Comparison of ENCODE assay signal across 1 cellular context in genomic region chr7:1175967-1176851, GRCh38.
TF ChIP-seq lines count a peak whose summit lies in the region.

No MANE protein-coding gene starts in this region.

TF ChIP-seq in GM12878, 131 proteins besides CTCF, POLR2A, EP300 and RAD21 (continued from another document and continues in another):
- TF ChIP-seq MTA2 (IDR thresholded peaks at IDR 0.05; ENCODE audit: low read depth) (no peak), HCFC1 (IDR thresholded peaks at IDR 0.05; ENCODE audit: low read length) (no peak), BCL11A (IDR thresholded peaks at IDR 0.05; ENCODE audit: low read depth, low read length) (no peak), MTA3 (IDR thresholded peaks at IDR 0.05; ENCODE audit: borderline replicate concordance, low read length) (no peak), NR2C1 (IDR thresholded peaks at IDR 0.05) (peak; percentile 50), CREM (IDR thresholded peaks at IDR 0.05; ENCODE audit: low read depth) (0 out of 2 replicates have a peak, but pooled peaks have one; percentile 19), SUPT20H (IDR thresholded peaks at IDR 0.05; ENCODE audit: borderline replicate concordance, control insufficient read depth, low read depth, low read length) (no peak), USF1 (IDR thresholded peaks at IDR 0.05; ENCODE audit: borderline replicate concordance, extremely low read length, insufficient read depth, low read depth, low read length) (no peak), TCF3 (IDR thresholded peaks at IDR 0.05; ENCODE audit: borderline replicate concordance, insufficient read depth, low read depth, low read length) (no peak), SMAD1 (IDR thresholded peaks at IDR 0.05; ENCODE audit: low read depth, partially characterized antibody) (no peak), NRF1 (conservative IDR thresholded peaks at IDR 0.05; ENCODE audit: low read depth, low read length) (no peak), SREBF2 (IDR thresholded peaks at IDR 0.05; ENCODE audit: low read length) (no peak), CBX5 (IDR thresholded peaks at IDR 0.05; ENCODE audit: low read depth) (no peak), HSF1 (IDR thresholded peaks at IDR 0.05; ENCODE audit: low read depth, low read length) (no peak), TCF12 (IDR thresholded peaks at IDR 0.05; ENCODE audit: low read depth, low read length) (no peak), RCOR1 (conservative IDR thresholded peaks at IDR 0.05; ENCODE audit: low read depth, low read length) (no peak), ETV6 (conservative IDR thresholded peaks at IDR 0.05 in 1 of 2, IDR thresholded peaks at IDR 0.05 in 1 of 2; ENCODE audit: borderline replicate concordance in 1 of 2, low read depth in 1 of 2) (peak in 1 of 2 experiments; percentile 76; a peak in 2 of 4 replicates), DPF2 (IDR thresholded peaks at IDR 0.05) (peak; percentile 43; the same call in 1 of the 2 replicates), TAF1 (IDR thresholded peaks at IDR 0.05; ENCODE audit: borderline replicate concordance, low read depth, low read length) (no peak), NFYA (IDR thresholded peaks at IDR 0.05; ENCODE audit: borderline replicate concordance, low read depth, low read length) (no peak), BACH1 (IDR thresholded peaks at IDR 0.05; ENCODE audit: borderline replicate concordance) (no peak), SIN3A (IDR thresholded peaks at IDR 0.05; ENCODE audit: low read depth, low read length) (no peak), ZNF24 (IDR thresholded peaks at IDR 0.05) (no peak), MLLT1 (IDR thresholded peaks at IDR 0.05) (no peak), NBN (IDR thresholded peaks at IDR 0.05) (no peak), CBX3 (IDR thresholded peaks at IDR 0.05; ENCODE audit: borderline replicate concordance, low read depth) (no peak), RB1 (IDR thresholded peaks at IDR 0.05; ENCODE audit: borderline replicate concordance) (peak; percentile 33; the same call in 1 of the 2 replicates), POU2F2 (IDR thresholded peaks at IDR 0.05; ENCODE audit: borderline replicate concordance, low read depth, low read length) (no peak), MYB (IDR thresholded peaks at IDR 0.05; ENCODE audit: borderline replicate concordance, low read depth, low read length) (no peak), HDAC2 (IDR thresholded peaks at IDR 0.05) (no peak), BMI1 (IDR thresholded peaks at IDR 0.05; ENCODE audit: borderline replicate concordance) (no peak), PAX8 (IDR thresholded peaks at IDR 0.05) (no peak), FOXM1 (IDR thresholded peaks at IDR 0.05; ENCODE audit: low read depth, low read length) (no peak), YY1 (IDR thresholded peaks at IDR 0.05; ENCODE audit: low read depth, low read length) (peak; percentile 52; the same call in 1 of the 2 replicates), MXI1 (IDR thresholded peaks at IDR 0.05; ENCODE audit: low read depth, low read length) (peak; percentile 22; the same call in 1 of the 2 replicates), RELB (IDR thresholded peaks at IDR 0.05; ENCODE audit: low read depth) (no peak), SUZ12 (IDR thresholded peaks at IDR 0.05; ENCODE audit: unreplicated experiment) (no peak), IKZF2 (IDR thresholded peaks at IDR 0.05) (peak in 1 of 2 experiments; percentile 27; a peak in 1 of 4 replicates), SMC3 (IDR thresholded peaks at IDR 0.05; ENCODE audit: borderline replicate concordance, low read length) (peak; percentile 54), NR2F1 (conservative IDR thresholded peaks at IDR 0.05) (peak; percentile 83), ASH2L (IDR thresholded peaks at IDR 0.05; ENCODE audit: borderline replicate concordance, low read depth) (no peak), ZBTB40 (IDR thresholded peaks at IDR 0.05; ENCODE audit: borderline replicate concordance) (no peak; the same call in 1 of the 2 replicates), KAT2A (conservative IDR thresholded peaks at IDR 0.05; ENCODE audit: control insufficient read depth, low read depth, low read length) (no peak), SKIL (IDR thresholded peaks at IDR 0.05; ENCODE audit: low read depth, poor library complexity, severe bottlenecking) (no peak), SREBF1 (IDR thresholded peaks at IDR 0.05; ENCODE audit: low read length) (no peak), ZBTB4 (CRISPR knock-in tag; IDR thresholded peaks at IDR 0.05) (no peak), PAX5 (IDR thresholded peaks at IDR 0.05; ENCODE audit: borderline replicate concordance, low read depth, low read length) (no peak), CBFB (IDR thresholded peaks at IDR 0.05; ENCODE audit: low read depth) (no peak), EED (IDR thresholded peaks at IDR 0.05; ENCODE audit: low read depth) (0 out of 2 replicates have a peak, but pooled peaks have one; percentile 14), ELK1 (IDR thresholded peaks at IDR 0.05; ENCODE audit: low read depth, low read length) (peak; percentile 54), MAX (IDR thresholded peaks at IDR 0.05; ENCODE audit: low read depth, low read length) (0 out of 2 replicates have a peak, but pooled peaks have one; percentile 34), ZNF274 (IDR thresholded peaks at IDR 0.05; ENCODE audit: insufficient read depth, insufficient read length) (no peak), POLR2AphosphoS5 (IDR thresholded peaks at IDR 0.05; ENCODE audit: low read length) (no peak), RFX5 (IDR thresholded peaks at IDR 0.05; ENCODE audit: low read depth, low read length) (no peak)
